1 cellular context compared by ENCODE assay signal in the genomic region with DNA sequence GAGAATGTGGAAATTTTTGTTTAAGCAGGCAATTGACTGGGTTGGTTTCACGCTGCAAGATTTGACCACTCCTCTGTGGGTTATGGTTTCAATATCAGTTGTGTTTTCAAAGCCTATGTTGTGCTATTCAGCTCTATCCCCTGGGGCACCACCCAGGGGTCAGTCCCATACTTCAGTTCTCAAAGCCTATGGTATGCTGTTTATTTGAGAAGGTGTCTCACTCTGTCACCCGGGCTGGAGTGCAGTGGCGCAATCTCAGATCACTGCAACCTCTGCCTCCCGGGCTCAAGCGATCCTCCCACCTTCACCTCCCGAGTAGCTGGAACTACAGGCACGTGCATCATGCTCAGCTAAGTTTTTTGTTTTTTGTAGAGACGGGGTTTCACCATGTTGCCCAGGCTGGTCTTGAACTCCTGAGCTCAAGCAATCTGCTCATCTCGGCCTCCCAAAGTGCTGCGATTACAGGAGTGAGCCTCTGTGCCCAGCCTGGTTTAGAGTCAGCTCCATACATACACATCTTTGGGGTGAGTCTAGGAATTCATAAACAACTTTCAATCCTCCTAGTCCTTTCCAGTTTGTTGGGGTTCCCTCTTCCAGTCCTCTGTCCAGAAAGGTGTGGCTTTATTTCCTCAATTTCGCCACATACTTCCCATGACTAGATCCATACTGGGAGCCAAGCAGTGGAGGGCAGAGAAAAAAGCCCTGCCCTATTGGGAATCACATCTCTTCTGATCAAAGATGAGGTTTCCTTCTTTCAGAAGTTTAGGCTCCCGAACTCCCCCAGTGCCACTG.
TF ChIP-seq lines count a peak whose summit lies in the region.

No MANE protein-coding gene starts in this region.

TF ChIP-seq in GM12878, 131 proteins besides CTCF, POLR2A, EP300 and RAD21 (continued from another document):
- TF ChIP-seq, protein P1, sequence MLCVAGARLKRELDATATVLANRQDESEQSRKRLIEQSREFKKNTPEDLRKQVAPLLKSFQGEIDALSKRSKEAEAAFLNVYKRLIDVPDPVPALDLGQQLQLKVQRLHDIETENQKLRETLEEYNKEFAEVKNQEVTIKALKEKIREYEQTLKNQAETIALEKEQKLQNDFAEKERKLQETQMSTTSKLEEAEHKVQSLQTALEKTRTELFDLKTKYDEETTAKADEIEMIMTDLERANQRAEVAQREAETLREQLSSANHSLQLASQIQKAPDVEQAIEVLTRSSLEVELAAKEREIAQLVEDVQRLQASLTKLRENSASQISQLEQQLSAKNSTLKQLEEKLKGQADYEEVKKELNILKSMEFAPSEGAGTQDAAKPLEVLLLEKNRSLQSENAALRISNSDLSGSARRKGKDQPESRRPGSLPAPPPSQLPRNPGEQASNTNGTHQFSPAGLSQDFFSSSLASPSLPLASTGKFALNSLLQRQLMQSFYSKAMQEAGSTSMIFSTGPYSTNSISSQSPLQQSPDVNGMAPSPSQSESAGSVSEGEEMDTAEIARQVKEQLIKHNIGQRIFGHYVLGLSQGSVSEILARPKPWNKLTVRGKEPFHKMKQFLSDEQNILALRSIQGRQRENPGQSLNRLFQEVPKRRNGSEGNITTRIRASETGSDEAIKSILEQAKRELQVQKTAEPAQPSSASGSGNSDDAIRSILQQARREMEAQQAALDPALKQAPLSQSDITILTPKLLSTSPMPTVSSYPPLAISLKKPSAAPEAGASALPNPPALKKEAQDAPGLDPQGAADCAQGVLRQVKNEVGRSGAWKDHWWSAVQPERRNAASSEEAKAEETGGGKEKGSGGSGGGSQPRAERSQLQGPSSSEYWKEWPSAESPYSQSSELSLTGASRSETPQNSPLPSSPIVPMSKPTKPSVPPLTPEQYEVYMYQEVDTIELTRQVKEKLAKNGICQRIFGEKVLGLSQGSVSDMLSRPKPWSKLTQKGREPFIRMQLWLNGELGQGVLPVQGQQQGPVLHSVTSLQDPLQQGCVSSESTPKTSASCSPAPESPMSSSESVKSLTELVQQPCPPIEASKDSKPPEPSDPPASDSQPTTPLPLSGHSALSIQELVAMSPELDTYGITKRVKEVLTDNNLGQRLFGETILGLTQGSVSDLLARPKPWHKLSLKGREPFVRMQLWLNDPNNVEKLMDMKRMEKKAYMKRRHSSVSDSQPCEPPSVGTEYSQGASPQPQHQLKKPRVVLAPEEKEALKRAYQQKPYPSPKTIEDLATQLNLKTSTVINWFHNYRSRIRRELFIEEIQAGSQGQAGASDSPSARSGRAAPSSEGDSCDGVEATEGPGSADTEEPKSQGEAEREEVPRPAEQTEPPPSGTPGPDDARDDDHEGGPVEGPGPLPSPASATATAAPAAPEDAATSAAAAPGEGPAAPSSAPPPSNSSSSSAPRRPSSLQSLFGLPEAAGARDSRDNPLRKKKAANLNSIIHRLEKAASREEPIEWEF (IDR thresholded peaks at IDR 0.05; ENCODE audit: insufficient replicate concordance, low read depth, low read length) = peak; percentile 62
- no peak for TF ChIP-seq MXI1 (IDR thresholded peaks at IDR 0.05; ENCODE audit: low read depth, low read length)
- no peak for TF ChIP-seq YY1 (IDR thresholded peaks at IDR 0.05; ENCODE audit: low read depth, low read length)
- no peak for TF ChIP-seq RBBP5 (conservative IDR thresholded peaks at IDR 0.05)
- TF ChIP-seq ZNF384 (IDR thresholded peaks at IDR 0.05; ENCODE audit: borderline replicate concordance, low read depth, low read length) = no peak
- peak; percentile 26; the same call in 1 of the 2 replicates for TF ChIP-seq FOXK2 (IDR thresholded peaks at IDR 0.05)
- TF ChIP-seq, protein P2, sequence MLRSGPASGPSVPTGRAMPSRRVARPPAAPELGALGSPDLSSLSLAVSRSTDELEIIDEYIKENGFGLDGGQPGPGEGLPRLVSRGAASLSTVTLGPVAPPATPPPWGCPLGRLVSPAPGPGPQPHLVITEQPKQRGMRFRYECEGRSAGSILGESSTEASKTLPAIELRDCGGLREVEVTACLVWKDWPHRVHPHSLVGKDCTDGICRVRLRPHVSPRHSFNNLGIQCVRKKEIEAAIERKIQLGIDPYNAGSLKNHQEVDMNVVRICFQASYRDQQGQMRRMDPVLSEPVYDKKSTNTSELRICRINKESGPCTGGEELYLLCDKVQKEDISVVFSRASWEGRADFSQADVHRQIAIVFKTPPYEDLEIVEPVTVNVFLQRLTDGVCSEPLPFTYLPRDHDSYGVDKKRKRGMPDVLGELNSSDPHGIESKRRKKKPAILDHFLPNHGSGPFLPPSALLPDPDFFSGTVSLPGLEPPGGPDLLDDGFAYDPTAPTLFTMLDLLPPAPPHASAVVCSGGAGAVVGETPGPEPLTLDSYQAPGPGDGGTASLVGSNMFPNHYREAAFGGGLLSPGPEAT (IDR thresholded peaks at IDR 0.05; ENCODE audit: low read depth) = 0 out of 2 replicates have a peak, but pooled peaks have one; percentile 45
- TF ChIP-seq CHD1 (IDR thresholded peaks at IDR 0.05; ENCODE audit: low read depth, low read length) = no peak
- TF ChIP-seq NRF1 (conservative IDR thresholded peaks at IDR 0.05; ENCODE audit: low read depth, low read length) = no peak
- no peak for TF ChIP-seq EED (IDR thresholded peaks at IDR 0.05; ENCODE audit: low read depth)
- no peak for TF ChIP-seq CEBPB (IDR thresholded peaks at IDR 0.05; ENCODE audit: borderline replicate concordance in 1 of 2, low read depth in 2 of 2, low read length in 2 of 2)
- TF ChIP-seq, protein P3, sequence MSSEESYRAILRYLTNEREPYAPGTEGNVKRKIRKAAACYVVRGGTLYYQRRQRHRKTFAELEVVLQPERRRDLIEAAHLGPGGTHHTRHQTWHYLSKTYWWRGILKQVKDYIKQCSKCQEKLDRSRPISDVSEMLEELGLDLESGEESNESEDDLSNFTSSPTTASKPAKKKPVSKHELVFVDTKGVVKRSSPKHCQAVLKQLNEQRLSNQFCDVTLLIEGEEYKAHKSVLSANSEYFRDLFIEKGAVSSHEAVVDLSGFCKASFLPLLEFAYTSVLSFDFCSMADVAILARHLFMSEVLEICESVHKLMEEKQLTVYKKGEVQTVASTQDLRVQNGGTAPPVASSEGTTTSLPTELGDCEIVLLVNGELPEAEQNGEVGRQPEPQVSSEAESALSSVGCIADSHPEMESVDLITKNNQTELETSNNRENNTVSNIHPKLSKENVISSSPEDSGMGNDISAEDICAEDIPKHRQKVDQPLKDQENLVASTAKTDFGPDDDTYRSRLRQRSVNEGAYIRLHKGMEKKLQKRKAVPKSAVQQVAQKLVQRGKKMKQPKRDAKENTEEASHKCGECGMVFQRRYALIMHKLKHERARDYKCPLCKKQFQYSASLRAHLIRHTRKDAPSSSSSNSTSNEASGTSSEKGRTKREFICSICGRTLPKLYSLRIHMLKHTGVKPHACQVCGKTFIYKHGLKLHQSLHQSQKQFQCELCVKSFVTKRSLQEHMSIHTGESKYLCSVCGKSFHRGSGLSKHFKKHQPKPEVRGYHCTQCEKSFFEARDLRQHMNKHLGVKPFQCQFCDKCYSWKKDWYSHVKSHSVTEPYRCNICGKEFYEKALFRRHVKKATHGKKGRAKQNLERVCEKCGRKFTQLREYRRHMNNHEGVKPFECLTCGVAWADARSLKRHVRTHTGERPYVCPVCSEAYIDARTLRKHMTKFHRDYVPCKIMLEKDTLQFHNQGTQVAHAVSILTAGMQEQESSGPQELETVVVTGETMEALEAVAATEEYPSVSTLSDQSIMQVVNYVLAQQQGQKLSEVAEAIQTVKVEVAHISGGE (CRISPR knock-in tag; IDR thresholded peaks at IDR 0.05) = no peak
- TF ChIP-seq, protein P4, sequence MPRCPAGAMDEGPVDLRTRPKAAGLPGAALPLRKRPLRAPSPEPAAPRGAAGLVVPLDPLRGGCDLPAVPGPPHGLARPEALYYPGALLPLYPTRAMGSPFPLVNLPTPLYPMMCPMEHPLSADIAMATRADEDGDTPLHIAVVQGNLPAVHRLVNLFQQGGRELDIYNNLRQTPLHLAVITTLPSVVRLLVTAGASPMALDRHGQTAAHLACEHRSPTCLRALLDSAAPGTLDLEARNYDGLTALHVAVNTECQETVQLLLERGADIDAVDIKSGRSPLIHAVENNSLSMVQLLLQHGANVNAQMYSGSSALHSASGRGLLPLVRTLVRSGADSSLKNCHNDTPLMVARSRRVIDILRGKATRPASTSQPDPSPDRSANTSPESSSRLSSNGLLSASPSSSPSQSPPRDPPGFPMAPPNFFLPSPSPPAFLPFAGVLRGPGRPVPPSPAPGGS (IDR thresholded peaks at IDR 0.05; ENCODE audit: borderline replicate concordance, insufficient read depth, low read depth, low read length, poor library complexity, severe bottlenecking) = no peak
- TF ChIP-seq, protein P5, sequence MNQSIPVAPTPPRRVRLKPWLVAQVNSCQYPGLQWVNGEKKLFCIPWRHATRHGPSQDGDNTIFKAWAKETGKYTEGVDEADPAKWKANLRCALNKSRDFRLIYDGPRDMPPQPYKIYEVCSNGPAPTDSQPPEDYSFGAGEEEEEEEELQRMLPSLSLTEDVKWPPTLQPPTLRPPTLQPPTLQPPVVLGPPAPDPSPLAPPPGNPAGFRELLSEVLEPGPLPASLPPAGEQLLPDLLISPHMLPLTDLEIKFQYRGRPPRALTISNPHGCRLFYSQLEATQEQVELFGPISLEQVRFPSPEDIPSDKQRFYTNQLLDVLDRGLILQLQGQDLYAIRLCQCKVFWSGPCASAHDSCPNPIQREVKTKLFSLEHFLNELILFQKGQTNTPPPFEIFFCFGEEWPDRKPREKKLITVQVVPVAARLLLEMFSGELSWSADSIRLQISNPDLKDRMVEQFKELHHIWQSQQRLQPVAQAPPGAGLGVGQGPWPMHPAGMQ (IDR thresholded peaks at IDR 0.05; ENCODE audit: borderline replicate concordance) = no peak
- no peak for TF ChIP-seq CBX5 (IDR thresholded peaks at IDR 0.05; ENCODE audit: low read depth)
- TF ChIP-seq NBN (IDR thresholded peaks at IDR 0.05) = peak; percentile 63; the same call in 1 of the 2 replicates
